In the genomic region with DNA sequence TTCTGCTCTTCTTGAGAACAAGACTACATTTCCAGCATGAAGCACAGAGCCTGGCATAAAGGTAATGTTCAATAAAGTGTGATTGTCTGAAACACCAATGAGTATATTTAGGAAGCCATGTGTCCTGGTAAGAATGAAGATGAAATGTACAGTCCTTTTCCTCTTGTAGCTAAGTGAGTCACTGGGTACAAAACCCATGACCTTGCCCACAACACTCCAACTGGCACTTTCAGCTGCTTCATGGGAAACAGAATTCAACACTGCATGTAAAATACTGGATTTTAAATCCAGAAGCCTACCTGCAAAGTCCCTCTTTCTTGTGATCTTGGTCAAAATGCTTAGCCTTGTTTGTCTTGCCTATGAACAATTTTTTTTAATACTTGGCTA, we compare ENCODE assay signal across 1 cellular context.
TF ChIP-seq lines count a peak whose summit lies in the region.

No MANE protein-coding gene starts in this region.

TF ChIP-seq in HepG2, 621 proteins besides CTCF, POLR2A, EP300 and RAD21 (continued from another document):
- TF ChIP-seq PHF5A (CRISPR knock-in tag; IDR thresholded peaks at IDR 0.05; ENCODE audit: low read depth, unreplicated experiment) (no peak), STAT5B (CRISPR knock-in tag; IDR thresholded peaks at IDR 0.05) (no peak), ZNF10 (CRISPR knock-in tag; IDR thresholded peaks at IDR 0.05; ENCODE audit: borderline replicate concordance, low read depth) (no peak)
- TF ChIP-seq, protein P1, sequence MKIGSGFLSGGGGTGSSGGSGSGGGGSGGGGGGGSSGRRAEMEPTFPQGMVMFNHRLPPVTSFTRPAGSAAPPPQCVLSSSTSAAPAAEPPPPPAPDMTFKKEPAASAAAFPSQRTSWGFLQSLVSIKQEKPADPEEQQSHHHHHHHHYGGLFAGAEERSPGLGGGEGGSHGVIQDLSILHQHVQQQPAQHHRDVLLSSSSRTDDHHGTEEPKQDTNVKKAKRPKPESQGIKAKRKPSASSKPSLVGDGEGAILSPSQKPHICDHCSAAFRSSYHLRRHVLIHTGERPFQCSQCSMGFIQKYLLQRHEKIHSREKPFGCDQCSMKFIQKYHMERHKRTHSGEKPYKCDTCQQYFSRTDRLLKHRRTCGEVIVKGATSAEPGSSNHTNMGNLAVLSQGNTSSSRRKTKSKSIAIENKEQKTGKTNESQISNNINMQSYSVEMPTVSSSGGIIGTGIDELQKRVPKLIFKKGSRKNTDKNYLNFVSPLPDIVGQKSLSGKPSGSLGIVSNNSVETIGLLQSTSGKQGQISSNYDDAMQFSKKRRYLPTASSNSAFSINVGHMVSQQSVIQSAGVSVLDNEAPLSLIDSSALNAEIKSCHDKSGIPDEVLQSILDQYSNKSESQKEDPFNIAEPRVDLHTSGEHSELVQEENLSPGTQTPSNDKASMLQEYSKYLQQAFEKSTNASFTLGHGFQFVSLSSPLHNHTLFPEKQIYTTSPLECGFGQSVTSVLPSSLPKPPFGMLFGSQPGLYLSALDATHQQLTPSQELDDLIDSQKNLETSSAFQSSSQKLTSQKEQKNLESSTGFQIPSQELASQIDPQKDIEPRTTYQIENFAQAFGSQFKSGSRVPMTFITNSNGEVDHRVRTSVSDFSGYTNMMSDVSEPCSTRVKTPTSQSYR (CRISPR knock-in tag; IDR thresholded peaks at IDR 0.05; ENCODE audit: borderline replicate concordance): no peak
